ENCODE assay signal across 8 cellular contexts in genomic region chr5:159207616-159208507, GRCh38. TPM values are rescaled to one million over a fixed set of nuclear protein-coding genes. Genes with fewer than 3 reads are reported as not detected.
DNase-seq lines count a peak whose midpoint lies in the region; ATAC-seq, FAIRE-seq and TF ChIP-seq lines count a peak whose summit lies in the region.

No MANE protein-coding gene starts in this region.

- no peaks in the 10 kb centered on the region for H3K36me3 ChIP-seq in kidney epithelial cell (ENCODE audit: control insufficient read depth, insufficient read depth, low read length)

- H3K27me3 ChIP-seq in kidney epithelial cell (ENCODE audit: control insufficient read depth, insufficient read depth, low read length) = no peaks in the 10 kb centered on the region

- TF ChIP-seq POLR2A in A549 (IDR thresholded peaks at IDR 0.05; ENCODE audit: low read length) (peak; percentile 39), GM18526 (IDR thresholded peaks at IDR 0.05; ENCODE audit: extremely low read depth, insufficient read length) (peak; percentile 54)

- CTCF ChIA-PET in A549 (lab: Yijun Ruan, JAX) = interaction anchor here (0.6 to 4.0 kb wide), 9 partner anchors 8 to 109 kb away, joined by 3 to 22 read pairs (median 4); no protein-coding TSS in a partner anchor

- peaks cover 45% of the 10 kb centered on the region for H3K4me1 ChIP-seq in A549

- WGBS in A549 (ENCODE audit: missing lambda C conversion rate) = 1% methylated on average over 36 of the region's 36 CpGs

- POLR2A ChIA-PET in A549 (lab: Yijun Ruan, JAX) = interaction anchor here (0.8 to 2.3 kb wide), 11 partner anchors 10 to 56 kb away, joined by 4 to 14 read pairs (median 6); no protein-coding TSS in a partner anchor

- no peak for FAIRE-seq in A549 (lab: Jason Lieb, UNC)

- TF ChIP-seq RAD21 in A549 (conservative IDR thresholded peaks at IDR 0.05 in 1 of 2, IDR thresholded peaks at IDR 0.05 in 1 of 2) = no peak

- H3K4me3 ChIP-seq in A549 = peak overlapping the region; percentile 77
- peak overlapping the region; percentile 92 for H3K4me3 ChIP-seq in kidney epithelial cell (ENCODE audit: low read depth, low read length)

- ATAC-seq in A549 = peak; percentile 66 to 79
- ATAC-seq in HG03064 (IDR thresholded peaks at IDR 0.05; ENCODE audit: low read depth, unreplicated experiment) = peak; percentile 58

- TF ChIP-seq CTCF in A549 (IDR thresholded peaks at IDR 0.05) (no peak), kidney epithelial cell (IDR thresholded peaks at IDR 0.05; ENCODE audit: insufficient read depth, low read length, poor library complexity, severe bottlenecking) (no peak)

- no peak for TF ChIP-seq EP300 in A549 (IDR thresholded peaks at IDR 0.05)

- no peaks in the 10 kb centered on the region for H3K9me3 ChIP-seq in A549

- H3K4me2 ChIP-seq in A549 = peak overlapping the region; percentile 94

- peak; percentile 63 to 85 for DNase-seq in A549 (ENCODE audit: low read depth in 1 of 2, low spot score in 1 of 2)
- peak; percentile 61 for DNase-seq in NCI-H345 (lab: John Stamatoyannopoulos, UW)
- DNase-seq in activated CD4-positive, CD25-positive, alpha-beta regulatory T cell treated with anti-CD3 and anti-CD28 coated beads, Interleukin-2, amount 50 U/mL, for 72 hours = peak; percentile 77
- peak; percentile 87 for DNase-seq in cerebellar cortex (ENCODE audit: low spot score)
- peak; percentile 39 for DNase-seq in kidney epithelial cell (ENCODE audit: low read depth)
- DNase-seq in stimulated activated CD4-positive, alpha-beta T cell treated with anti-CD3 and anti-CD28 coated beads, Interleukin-15, amount 100 ng/mL, for 24 hours = peak; percentile 85

- H3K27ac ChIP-seq in A549 = peak overlapping the region; percentile 97 to 100

TF ChIP-seq in A549, 52 proteins besides CTCF, POLR2A, EP300 and RAD21:
- TF ChIP-seq MAFK (IDR thresholded peaks at IDR 0.05; ENCODE audit: partially characterized antibody) (no peak), CHD2 (IDR thresholded peaks at IDR 0.05; ENCODE audit: low read length, partially characterized antibody) (no peak), EHF (CRISPR knock-in tag; IDR thresholded peaks at IDR 0.05) (no peak), HOXA7 (CRISPR knock-in tag; IDR thresholded peaks at IDR 0.05) (no peak), MAX (IDR thresholded peaks at IDR 0.05) (peak; percentile 43; the same call in 1 of the 2 replicates), JUN (IDR thresholded peaks at IDR 0.05) (peak in 1 of 2 experiments; percentile 58; a peak in 2 of 5 replicates), ESRRA (IDR thresholded peaks at IDR 0.05; ENCODE audit: borderline replicate concordance, low read length) (0 out of 2 replicates have a peak, but pooled peaks have one; percentile 23), ZC3H11A (IDR thresholded peaks at IDR 0.05) (no peak), KDM1A (IDR thresholded peaks at IDR 0.05; ENCODE audit: low read depth) (no peak), PHF8 (IDR thresholded peaks at IDR 0.05; ENCODE audit: borderline replicate concordance, low read depth) (peak; percentile 16), MYC (IDR thresholded peaks at IDR 0.05; ENCODE audit: borderline replicate concordance, low read length) (0 out of 2 replicates have a peak, but pooled peaks have one; percentile 13), HOXB13 (CRISPR knock-in tag; IDR thresholded peaks at IDR 0.05; ENCODE audit: low read depth) (0 out of 2 replicates have a peak, but pooled peaks have one; percentile 29), POLR2AphosphoS2 (conservative IDR thresholded peaks at IDR 0.05; ENCODE audit: low read length) (no peak)

RNA-seq across cellular contexts. Expression of gene RNF145, which starts 1.5 kb away (rescaled TPM):
- polyA plus RNA-seq in A549 (2011; rRNA removed) = 122 and 147 TPM in 2 replicates
- 38.4 and 45.0 TPM in 2 replicates for polyA plus RNA-seq in A549 (2012; cell fraction: cytosol; rRNA removed)
- polyA plus RNA-seq in A549 (2012; cell fraction: nucleus; rRNA removed) = 20.9 and 43.9 TPM in 2 replicates
- polyA plus RNA-seq in A549 (2017; fragmentation: RNase III; extraction: RNeasy Plus Mini Kit Qiagen cat#74134 plus additional on column Dnase treatment) = 120 to 146 TPM (median 137 TPM) in 3 replicates
- polyA minus RNA-seq in A549 (2011; rRNA and poly(A)+ RNA removed) = 82.2 and 83.3 TPM in 2 replicates
- 46.7 and 52.9 TPM in 2 replicates for total RNA-seq in kidney epithelial cell

RNA-seq across cellular contexts. Expression of gene UBLCP1, which starts 55.2 kb away (rescaled TPM):
- 46.7 and 64.8 TPM in 2 replicates for polyA plus RNA-seq in A549 (2011; rRNA removed)
- 10.9 and 11.2 TPM in 2 replicates for polyA plus RNA-seq in A549 (2012; cell fraction: cytosol; rRNA removed)
- 2.2 and 5.1 TPM in 2 replicates for polyA plus RNA-seq in A549 (2012; cell fraction: nucleus; rRNA removed)
- 36.5 to 39.6 TPM (median 38.5 TPM) in 3 replicates for polyA plus RNA-seq in A549 (2017; fragmentation: RNase III; extraction: RNeasy Plus Mini Kit Qiagen cat#74134 plus additional on column Dnase treatment)
- 5.8 and 5.9 TPM in 2 replicates for polyA minus RNA-seq in A549 (2011; rRNA and poly(A)+ RNA removed)
- total RNA-seq in kidney epithelial cell = 42.5 and 46.0 TPM in 2 replicates

Comparison
In these comparisons a context has a peak if more than half of its experiments do, and no peak if none do; other contexts are left out.
1. Peak in every context shown above with its lines: DNase-seq, ATAC-seq, H3K4me3 ChIP-seq and H3K27ac ChIP-seq.